In genomic region chr3:150887031-150887430, GRCh38 we compare ENCODE assay signal across 26 cellular contexts. TPM values are rescaled to one million over a fixed set of nuclear protein-coding genes. Genes with fewer than 3 reads are reported as not detected.
"Had no signal": no experiment of that assay in that cellular context is flagged by ENCODE, and none has a peak within 500 bp of the region (broad histone marks: within the 10 kb centered on the region; RNA-seq: fewer than 3 reads in every experiment).

No MANE protein-coding gene starts in this region.

- H3K4me1 ChIP-seq: adrenal gland, gastroesophageal sphincter, pancreas, psoas muscle, right atrium auricular region, tibial nerve had no signal

- H3K27ac ChIP-seq: adrenal gland, cardiac muscle cell, gastroesophageal sphincter, neutrophil, pancreas, psoas muscle, right atrium auricular region, tibial nerve had no signal

- H3K9me3 ChIP-seq: adrenal gland, gastroesophageal sphincter, neutrophil, pancreas, psoas muscle, right atrium auricular region had no signal

- ATAC-seq: activated T-helper 17 cell treated with anti-CD3 and anti-CD28 coated beads, Interleukin-2, amount 50 U/mL, for 72 hours; gastroesophageal sphincter; left cardiac atrium; pancreas; psoas muscle; stimulated activated naive CD8-positive, alpha-beta T cell treated with anti-CD3 and anti-CD28 coated beads, Interleukin-15, amount 100 ng/mL, for 72 hours had no signal

- H3K27me3 ChIP-seq: adrenal gland, cardiac muscle cell, neutrophil, pancreas, right atrium auricular region, tibial nerve had no signal

- H3K36me3 ChIP-seq: adrenal gland, cardiac muscle cell, gastroesophageal sphincter, neutrophil, pancreas, right atrium auricular region, tibial nerve had no signal

- H3K4me3 ChIP-seq: adrenal gland, cardiac muscle cell, gastroesophageal sphincter, pancreas, psoas muscle, right atrium auricular region, tibial nerve had no signal

- DNase-seq: activated CD4-positive, alpha-beta T cell treated with anti-CD3 and anti-CD28 coated beads for 1 hour; activated CD4-positive, alpha-beta T cell treated with anti-CD3 and anti-CD28 coated beads, Interleukin-2, amount 50 U/mL, for 1 hour; activated CD8-positive, alpha-beta memory T cell treated with anti-CD3 and anti-CD28 coated beads for 24 hours; activated CD8-positive, alpha-beta memory T cell treated with anti-CD3 and anti-CD28 coated beads, Interleukin-2, amount 50 U/mL, for 4 hours; activated T-cell treated with anti-CD3 and anti-CD28 coated beads, Interleukin-2, amount 50 U/mL, for 24 hours; adrenal gland; effector CD4-positive, alpha-beta T cell; erythroblast; head of caudate nucleus; hypothalamus; islet precursor cell; left cardiac atrium; pancreas; psoas muscle; stimulated activated CD4-positive, alpha-beta T cell treated with anti-CD3 and anti-CD28 coated beads, Interleukin-12 subunit alpha, Interleukin-12 subunit beta, amount 100 ng/mL, for 4 hours; stimulated activated naive CD8-positive, alpha-beta T cell treated with anti-CD3 and anti-CD28 coated beads, Interleukin-15, amount 100 ng/mL, for 72 hours; T-helper 1 cell had no signal

RNA-seq across cellular contexts. Expression of gene MINDY4B, which starts 18.2 kb away (rescaled TPM):
- total RNA-seq: activated T-helper 17 cell treated with anti-CD3 and anti-CD28 coated beads, Interleukin-2, amount 50 U/mL, for 72 hours; cardiac muscle cell; chondrocyte; gastroesophageal sphincter; left cardiac atrium; liver; pancreas; psoas muscle; right atrium auricular region; skeletal muscle tissue; tibial nerve had no signal
- polyA plus RNA-seq: cardiac muscle cell, liver, pancreas, psoas muscle had no signal
